ENCODE assay signal across 8 cellular contexts in the genomic region with DNA sequence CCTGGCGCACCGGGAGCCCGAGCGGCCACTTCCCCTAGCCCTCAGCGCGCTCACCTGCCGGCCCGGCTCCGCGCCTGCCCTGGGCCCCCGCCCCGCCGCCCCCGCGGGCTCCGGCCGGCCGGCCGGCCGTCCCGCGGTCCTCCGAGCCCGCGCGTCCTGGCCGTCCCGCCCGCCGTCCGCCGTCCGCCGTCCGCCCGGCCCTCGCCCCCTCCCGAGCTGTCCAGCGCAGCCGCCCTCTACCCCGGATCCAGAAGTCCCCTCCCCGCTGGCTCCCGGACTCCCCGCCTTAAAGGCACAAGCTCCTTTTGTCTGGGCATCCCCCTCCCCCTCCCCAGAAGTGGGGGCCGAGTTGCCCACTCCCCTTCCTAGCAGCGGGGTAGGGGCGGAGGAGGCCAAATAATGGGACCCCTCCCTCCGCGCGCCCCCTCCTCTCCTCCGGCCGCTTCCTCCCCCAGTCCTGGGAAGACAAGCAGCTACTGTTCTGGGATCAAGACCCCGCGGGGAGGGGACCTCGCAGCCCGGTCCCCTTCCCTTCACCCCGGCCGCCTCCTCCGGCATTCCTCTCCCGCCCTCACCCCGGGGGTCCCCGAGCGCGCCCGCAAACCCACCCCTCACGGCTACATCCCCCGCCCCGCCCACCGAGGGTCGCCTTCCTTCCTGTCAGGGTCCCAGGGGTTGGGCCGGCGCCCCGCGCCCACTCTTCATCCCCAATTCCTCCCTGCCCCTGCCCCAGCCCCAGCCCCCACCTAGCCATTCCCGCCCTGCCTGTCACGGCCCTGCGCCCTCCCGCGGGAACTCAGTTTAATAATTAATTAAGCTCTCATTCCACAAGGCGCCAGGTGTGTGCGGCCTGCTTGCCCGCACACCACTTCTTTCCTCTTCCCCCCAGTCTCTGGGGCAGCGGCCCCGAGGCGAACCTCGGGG. TPM values are rescaled to one million over a fixed set of nuclear protein-coding genes. Genes with fewer than 3 reads are reported as not detected.
DNase-seq lines count a peak whose midpoint lies in the region; ATAC-seq and TF ChIP-seq lines count a peak whose summit lies in the region.

A gene (minus strand): TSS at position 238 of the 924 bp plus-strand sequence. CDS start 5,655 bp downstream, outside the sequence.

- peaks cover 58% of the 10 kb centered on the region for H3K27me3 Mint-ChIP-seq in activated naive CD8-positive, alpha-beta T cell treated with anti-CD3 and anti-CD28 coated beads, Interleukin-2, amount 10 ng/mL, durations not matched to agents 7 days and 5 days
- H3K27me3 Mint-ChIP-seq in glutamatergic neuron (ENCODE audit: unreplicated experiment) (peaks cover 11% of the 10 kb centered on the region), neural progenitor cell (ENCODE audit: insufficient read depth, low read depth) (peaks cover 9% of the 10 kb centered on the region)

- H3F3A ChIP-seq in neural progenitor cell (ENCODE audit: low read depth), result peaks cover 12% of the 10 kb centered on the region

- H3K79me2 ChIP-seq in neural progenitor cell (ENCODE audit: low read depth), result peaks cover 45% of the 10 kb centered on the region

- H3K4me2 ChIP-seq in neural progenitor cell, result peak within 1 kb of the TSS; percentile 88

- H3K4me3 Mint-ChIP-seq in activated naive CD8-positive, alpha-beta T cell treated with anti-CD3 and anti-CD28 coated beads, Interleukin-2, amount 10 ng/mL, durations not matched to agents 7 days and 5 days, result peak within 1 kb of the TSS; percentile 65
- H3K4me3 Mint-ChIP-seq in glutamatergic neuron (ENCODE audit: unreplicated experiment) (peak within 1 kb of the TSS; percentile 91), neural progenitor cell (peak within 1 kb of the TSS; percentile 95)

- H3K27me3 ChIP-seq in GM06990 (replicated peaks; ENCODE audit: control insufficient read depth, insufficient read depth, low read length), result peaks cover 4% of the 10 kb centered on the region
- no peaks in the 10 kb centered on the region for H3K27me3 ChIP-seq in neural progenitor cell

- peak within 1 kb of the TSS; percentile 71 for H2AFZ ChIP-seq in neural progenitor cell (replicated peaks)

- TF ChIP-seq CTCF in GM06990 (IDR thresholded peaks at IDR 0.05; ENCODE audit: insufficient read depth, low read length, poor library complexity, severe bottlenecking) (no peak), glutamatergic neuron (IDR thresholded peaks at IDR 0.05; ENCODE audit: partially characterized antibody, unreplicated experiment) (no peak), neural progenitor cell (IDR thresholded peaks at IDR 0.05) (no peak)

- H3K9ac ChIP-seq in neural progenitor cell, result peak within 1 kb of the TSS; percentile 83

- H3K36me3 ChIP-seq in GM06990 (ENCODE audit: control insufficient read depth, insufficient read depth, low read length) (no peaks in the 10 kb centered on the region), neural progenitor cell (no peaks in the 10 kb centered on the region)

- no peaks in the 10 kb centered on the region for H3K9me3 ChIP-seq in neural progenitor cell (ENCODE audit: low read depth)

- no peak within 1 kb of the TSS for H3K27ac ChIP-seq in neural progenitor cell

- POLR2A ChIA-PET in activated naive CD8-positive, alpha-beta T cell treated with anti-CD3 and anti-CD28 coated beads, Interleukin-2, amount 10 ng/mL, durations not matched to agents 7 days and 5 days (lab: Charles Lee), result interaction anchor here (0.6 kb wide), 1 partner anchor 27 kb away, joined by 5 read pairs; no protein-coding TSS in a partner anchor

- no peaks in the 10 kb centered on the region for H3K36me3 Mint-ChIP-seq in activated naive CD8-positive, alpha-beta T cell treated with anti-CD3 and anti-CD28 coated beads, Interleukin-2, amount 10 ng/mL, durations not matched to agents 7 days and 5 days
- H3K36me3 Mint-ChIP-seq in glutamatergic neuron (ENCODE audit: unreplicated experiment), result no peaks in the 10 kb centered on the region
- H3K36me3 Mint-ChIP-seq in neural progenitor cell, result peaks cover 3% of the 10 kb centered on the region

- no peak within 1 kb of the TSS for H3K27ac Mint-ChIP-seq in activated naive CD8-positive, alpha-beta T cell treated with anti-CD3 and anti-CD28 coated beads, Interleukin-2, amount 10 ng/mL, durations not matched to agents 7 days and 5 days
- no peak within 1 kb of the TSS for H3K27ac Mint-ChIP-seq in glutamatergic neuron (ENCODE audit: unreplicated experiment)
- peak within 1 kb of the TSS; percentile 72 for H3K27ac Mint-ChIP-seq in neural progenitor cell

- DNase-seq in A172 (ENCODE audit: low spot score), result peak; percentile 32
- no peak for DNase-seq in GM06990 (ENCODE audit: extremely low read depth, insufficient read length)
- peak; percentile 21 for DNase-seq in NCI-H1048 (lab: John Stamatoyannopoulos, UW)
- DNase-seq in activated naive CD8-positive, alpha-beta T cell treated with anti-CD3 and anti-CD28 coated beads, Interleukin-2, amount 10 ng/mL, durations not matched to agents 7 days and 5 days, result no peak
- peak; percentile 82 for DNase-seq in glutamatergic neuron
- peak; percentile 93 for DNase-seq in neural progenitor cell (ENCODE audit: low spot score)
- no peak for DNase-seq in effector CD8-positive, alpha-beta T cell (lab: John Stamatoyannopoulos, UW)
- no peak for DNase-seq in NCI-H1694 (lab: John Stamatoyannopoulos, UW)

- H3K4me1 Mint-ChIP-seq in activated naive CD8-positive, alpha-beta T cell treated with anti-CD3 and anti-CD28 coated beads, Interleukin-2, amount 10 ng/mL, durations not matched to agents 7 days and 5 days, result peaks cover 6% of the 10 kb centered on the region
- H3K4me1 Mint-ChIP-seq in glutamatergic neuron (ENCODE audit: low read depth, unreplicated experiment) (peaks cover 13% of the 10 kb centered on the region), neural progenitor cell (peaks cover 33% of the 10 kb centered on the region)

- no peaks in the 10 kb centered on the region for H3K9me3 Mint-ChIP-seq in activated naive CD8-positive, alpha-beta T cell treated with anti-CD3 and anti-CD28 coated beads, Interleukin-2, amount 10 ng/mL, durations not matched to agents 7 days and 5 days
- H3K9me3 Mint-ChIP-seq in glutamatergic neuron (ENCODE audit: unreplicated experiment) (peaks cover 8% of the 10 kb centered on the region), neural progenitor cell (no peaks in the 10 kb centered on the region)

- H4K20me1 ChIP-seq in neural progenitor cell (ENCODE audit: low read depth), result peaks cover 22% of the 10 kb centered on the region

- peaks cover 13% of the 10 kb centered on the region for H3K4me1 ChIP-seq in neural progenitor cell

- H3K4me3 ChIP-seq in GM06990 (replicated peaks; ENCODE audit: low read depth, low read length) (peak within 1 kb of the TSS; percentile 37), neural progenitor cell (peak within 1 kb of the TSS; percentile 96)

- ATAC-seq in activated naive CD8-positive, alpha-beta T cell treated with anti-CD3 and anti-CD28 coated beads, Interleukin-2, amount 10 ng/mL, durations not matched to agents 7 days and 5 days (ENCODE audit: low read depth), result peak; percentile 30

RNA-seq across cellular contexts. Expression of the gene that starts here (rescaled TPM):
- 13.1 and 14.5 TPM in 2 replicates for total RNA-seq in A172 (2014; rRNA removed; shearing (Covaris generic))
- total RNA-seq in activated naive CD8-positive, alpha-beta T cell treated with anti-CD3 and anti-CD28 coated beads, Interleukin-2, amount 10 ng/mL, durations not matched to agents 7 days and 5 days, result not detected
- total RNA-seq in glutamatergic neuron (ENCODE audit: unreplicated experiment) (17.4 TPM), neural progenitor cell (ENCODE audit: low replicate concordance) (22.4 and 42.4 TPM in 2 replicates)

Comparison
In these comparisons a context has a peak if more than half of its experiments do, and no peak if none do; other contexts are left out.
1. RNA of the gene that starts here (total RNA-seq): 22.4 to 42.4 TPM in neural progenitor cell, 17.4 TPM in glutamatergic neuron (single experiment) and 13.1 to 14.5 TPM in A172; not detected in activated naive CD8-positive, alpha-beta T cell treated with anti-CD3 and anti-CD28 coated beads, Interleukin-2, amount 10 ng/mL, durations not matched to agents 7 days and 5 days; every median in the first group is over 10 times any median in the second.
2. Peak in ATAC-seq in activated naive CD8-positive, alpha-beta T cell treated with anti-CD3 and anti-CD28 coated beads, Interleukin-2, amount 10 ng/mL, durations not matched to agents 7 days and 5 days; RNA of the gene not detected or under 1 TPM.
3. DNase-seq: peak in A172 (single experiment), NCI-H1048 (single experiment), glutamatergic neuron (single experiment) and neural progenitor cell (single experiment); none in GM06990 (single experiment), activated naive CD8-positive, alpha-beta T cell treated with anti-CD3 and anti-CD28 coated beads, Interleukin-2, amount 10 ng/mL, durations not matched to agents 7 days and 5 days (single experiment), effector CD8-positive, alpha-beta T cell (single experiment) and NCI-H1694 (single experiment).
4. Peak in every context shown above with its lines, with median percentiles within 50 percentile points of each other: H3K4me3 Mint-ChIP-seq.